Comparison of ENCODE assay signal across 21 cellular contexts in the genomic region with DNA sequence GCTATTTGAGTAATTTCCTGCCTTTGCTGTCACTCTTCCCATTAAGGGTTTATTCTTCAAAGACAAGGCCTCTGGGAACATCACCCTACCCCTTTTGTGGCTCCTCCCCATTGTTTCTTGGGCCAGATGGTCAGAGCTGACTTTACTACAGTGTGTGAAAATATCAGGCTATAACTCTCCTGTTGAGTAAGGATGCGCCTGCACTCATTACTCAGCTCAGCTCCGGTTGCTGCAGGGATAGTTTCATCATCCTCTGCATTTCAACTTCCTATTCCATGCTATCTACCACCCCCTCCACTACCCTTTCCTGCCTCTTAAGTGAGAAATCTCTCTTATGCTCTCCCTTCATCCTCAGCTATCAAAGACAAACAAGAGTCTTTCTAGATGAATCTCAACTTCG. TPM values are rescaled to one million over a fixed set of nuclear protein-coding genes. Genes with fewer than 3 reads are reported as not detected.
DNase-seq lines count a peak whose midpoint lies in the region; ATAC-seq and TF ChIP-seq lines count a peak whose summit lies in the region.
"Had no signal": no experiment of that assay in that cellular context is flagged by ENCODE, and none has a peak within 500 bp of the region (broad histone marks: within the 10 kb centered on the region; RNA-seq: fewer than 3 reads in every experiment).

No MANE protein-coding gene starts in this region.

- TF ChIP-seq CTCF in fibroblast of pulmonary artery (IDR thresholded peaks at IDR 0.05; ENCODE audit: low read length, missing control alignments) = no peak

- peak; percentile 8 for DNase-seq in DMS 273 (lab: John Stamatoyannopoulos, UW; ENCODE audit: unreplicated experiment)
- no peak for DNase-seq in DMS 273 treated with DMSO at 0.1 percent for 48 hours (lab: John Stamatoyannopoulos, UW)
- peak; percentile 28 for DNase-seq in OCI-M1 (lab: John Stamatoyannopoulos, UW)
- peak; percentile 9 for DNase-seq in fibroblast of pulmonary artery (ENCODE audit: low read depth)
- DNase-seq in activated CD4-positive, alpha-beta T cell treated with anti-CD3 and anti-CD28 coated beads for 4 hours = no peak
- DNase-seq in DMS114 treated with DMSO at 0.1 percent for 48 hours (lab: John Stamatoyannopoulos, UW; ENCODE audit: unreplicated experiment) = no peak
- no peak for DNase-seq in H4 (ENCODE audit: low spot score)
- DNase-seq: activated gamma-delta T cell; CD8-positive, alpha-beta T cell; erythroblast; heart right ventricle; NCI-H1417; NCI-H446; PC-3; right lobe of liver; stimulated activated CD4-positive, alpha-beta T cell treated with anti-CD3 and anti-CD28 coated beads, Interleukin-4, amount 100 ng/mL, for 1 hour had no signal

- no peak overlapping the region for H3K4me3 ChIP-seq in fibroblast of pulmonary artery (replicated peaks; ENCODE audit: low read depth, low read length)
- H3K4me3 ChIP-seq: ascending aorta, coronary artery, heart right ventricle, right lobe of liver, thoracic aorta had no signal

- ATAC-seq in GM21381 (IDR thresholded peaks at IDR 0.05; ENCODE audit: unreplicated experiment) = no peak
- ATAC-seq: CD8-positive, alpha-beta T cell; heart right ventricle; PC-3; right lobe of liver had no signal

RNA-seq across cellular contexts. Expression of gene TMEM100, which starts 48.6 kb away (rescaled TPM):
- 4.6 and 7.8 TPM in 2 replicates for total RNA-seq in H4 (2014; rRNA removed; shearing (Covaris generic))
- total RNA-seq: CD8-positive, alpha-beta T cell; mononuclear cell; PC-3 had no signal

Comparison
In these comparisons a context has a peak if more than half of its experiments do, and no peak if none do; other contexts are left out.
1. DNase-seq: peak in DMS 273 (single experiment), OCI-M1 (single experiment) and fibroblast of pulmonary artery (single experiment); none in DMS 273 treated with DMSO at 0.1 percent for 48 hours (single experiment), activated CD4-positive, alpha-beta T cell treated with anti-CD3 and anti-CD28 coated beads for 4 hours (0 of 2), DMS114 treated with DMSO at 0.1 percent for 48 hours (single experiment) and H4 (single experiment).